1 cellular context compared by ENCODE assay signal in genomic region chr13:63855457-63856118, GRCh38.
TF ChIP-seq lines count a peak whose summit lies in the region.

No MANE protein-coding gene starts in this region.

TF ChIP-seq in HepG2, 621 proteins besides CTCF, POLR2A, EP300 and RAD21 (continued from another document):
- TF ChIP-seq HBP1 (CRISPR knock-in tag; IDR thresholded peaks at IDR 0.05; ENCODE audit: low read depth) = no peak
- no peak for TF ChIP-seq HNRNPK (IDR thresholded peaks at IDR 0.05; ENCODE audit: low read depth, low read length, poor library complexity, severe bottlenecking)
- TF ChIP-seq MAFF (IDR thresholded peaks at IDR 0.05; ENCODE audit: low read depth, low read length) = 0 out of 2 replicates have a peak, but pooled peaks have one; percentile 12
- TF ChIP-seq ZNF619 (CRISPR knock-in tag; IDR thresholded peaks at IDR 0.05) = no peak
